8 cellular contexts compared by ENCODE assay signal in genomic region chr6:33585403-33586107, GRCh38. TPM values are rescaled to one million over a fixed set of nuclear protein-coding genes. Genes with fewer than 3 reads are reported as not detected.
DNase-seq lines count a peak whose midpoint lies in the region; ATAC-seq and TF ChIP-seq lines count a peak whose summit lies in the region.

No MANE protein-coding gene starts in this region.

- no peak overlapping the region for H3K23ac ChIP-seq in H9 (ENCODE audit: insufficient read length, low read depth, low read length)

- peaks cover 9 to 15% of the 10 kb centered on the region in 2 experiments for H3K4me1 Mint-ChIP-seq in H9
- H3K4me1 Mint-ChIP-seq in T-helper 2 cell treated with Interferon-gamma antibody and Interleukin-4, amounts not matched to agents 5 μg/mL and 100 μg/mL, for 36 hours (ENCODE audit: low read depth): peaks cover 9% of the 10 kb centered on the region

- H2BK12ac ChIP-seq in H9 (ENCODE audit: insufficient read length, low read depth, low read length): no peak overlapping the region

- H2BK20ac ChIP-seq in H9 (ENCODE audit: low read depth, low read length, poor library complexity, severe bottlenecking): no peak overlapping the region

- no peak overlapping the region; a peak in 1 of 5 replicates for H3K4me3 Mint-ChIP-seq in H9
- H3K4me3 Mint-ChIP-seq in T-helper 2 cell treated with Interferon-gamma antibody and Interleukin-4, amounts not matched to agents 5 μg/mL and 100 μg/mL, for 36 hours: peak overlapping the region; percentile 80

- H3K14ac ChIP-seq in H9 (ENCODE audit: insufficient read depth, low read length): no peak overlapping the region

- H2AK5ac ChIP-seq in H9 (ENCODE audit: insufficient read length, low read length): no peak overlapping the region

- ATAC-seq in gastrocnemius medialis: peak in 1 of 2 donors; percentile 45
- no peak for ATAC-seq in HG02970 (IDR thresholded peaks at IDR 0.05; ENCODE audit: low FRiP score, unreplicated experiment)

- in situ Hi-C loops in gastrocnemius medialis (cut with MboI; ENCODE audit: low sequenced_read_pairs in 4 of 4): loop anchor here (5.0 to 10.0 kb wide), 6 partner anchors 49 to 179 kb away; no protein-coding TSS in a partner anchor

- no peak overlapping the region for H2BK15ac ChIP-seq in H9 (ENCODE audit: low read depth, low read length)

- H3K79me2 ChIP-seq in H9 (ENCODE audit: insufficient read depth, low read length): no peaks in the 10 kb centered on the region

- H3K4me2 ChIP-seq in H9 (ENCODE audit: insufficient read depth, insufficient read length, low read length): no peak overlapping the region

- no peaks in the 10 kb centered on the region for H3K9me3 ChIP-seq in H9 (ENCODE audit: control insufficient read depth, low read depth, low read length)
- H3K9me3 ChIP-seq in right atrium auricular region: no peaks in the 10 kb centered on the region
- H3K9me3 ChIP-seq in gastrocnemius medialis: no peaks in the 10 kb centered on the region

- H3K27me3 ChIP-seq in H9 (ENCODE audit: insufficient read depth, low read length): no peaks in the 10 kb centered on the region
- H3K27me3 ChIP-seq in right atrium auricular region: no peaks in the 10 kb centered on the region
- no peaks in the 10 kb centered on the region for H3K27me3 ChIP-seq in gastrocnemius medialis

- no peak overlapping the region for H3K18ac ChIP-seq in H9 (ENCODE audit: insufficient read length, low read depth, low read length)

- no peak overlapping the region for H3K9ac ChIP-seq in H9 (ENCODE audit: extremely low read depth, insufficient read length, low read length)

- H3K4me1 ChIP-seq in H9 (ENCODE audit: insufficient read depth, low read length): no peaks in the 10 kb centered on the region; the same call in 1 of the 2 replicates
- H3K4me1 ChIP-seq in right atrium auricular region: peaks cover 0 to 31% of the 10 kb centered on the region in 2 donors
- H3K4me1 ChIP-seq in gastrocnemius medialis: peaks cover 28 to 30% of the 10 kb centered on the region in 2 donors

- H4K91ac ChIP-seq in H9 (ENCODE audit: insufficient read length, low read depth, low read length): no peak overlapping the region

- intact Hi-C loops in gastrocnemius medialis (cut with DNase I; ENCODE audit: low total_unique reads): loop anchor here (1.0 to 10.0 kb wide), 5 partner anchors 22 to 569 kb away; partner anchors contain the start of gene LEMD2

- peak; percentile 46 for DNase-seq in DMS79 (lab: John Stamatoyannopoulos, UW)
- DNase-seq in H9: peak; percentile 81
- DNase-seq in NCI-H128 (lab: John Stamatoyannopoulos, UW; ENCODE audit: unreplicated experiment): peak; percentile 58
- DNase-seq in T-helper 2 cell treated with Interferon-gamma antibody and Interleukin-4, amounts not matched to agents 5 μg/mL and 100 μg/mL, for 36 hours (ENCODE audit: low spot score): peak; percentile 85
- peak; percentile 23 for DNase-seq in amniotic stem cell (lab: John Stamatoyannopoulos, UW)
- peak; percentile 85 for DNase-seq in right atrium auricular region (ENCODE audit: low spot score)
- peak; percentile 56 to 80 for DNase-seq in gastrocnemius medialis

- H2AFZ ChIP-seq in H9 (ENCODE audit: low read length): no peak overlapping the region

- H3K36me3 ChIP-seq in right atrium auricular region: no peaks in the 10 kb centered on the region
- no peaks in the 10 kb centered on the region for H3K36me3 ChIP-seq in gastrocnemius medialis

- H4K8ac ChIP-seq in H9 (replicated peaks; ENCODE audit: insufficient read length, low read depth, low read length): no peak overlapping the region

- no peaks in the 10 kb centered on the region for H3K79me1 ChIP-seq in H9 (ENCODE audit: insufficient read depth, low read depth, low read length, poor library complexity, severe bottlenecking)

- TF ChIP-seq POLR2A in gastrocnemius medialis (IDR thresholded peaks at IDR 0.05): no peak

- no peak overlapping the region for H3K27ac Mint-ChIP-seq in H9
- H3K27ac Mint-ChIP-seq in T-helper 2 cell treated with Interferon-gamma antibody and Interleukin-4, amounts not matched to agents 5 μg/mL and 100 μg/mL, for 36 hours: peak overlapping the region; percentile 92

- H4K20me1 ChIP-seq in H9 (ENCODE audit: control insufficient read depth, insufficient read depth, insufficient read length): no peaks in the 10 kb centered on the region

- H3K4ac ChIP-seq in H9 (ENCODE audit: low read depth, low read length): no peak overlapping the region

- no peaks in the 10 kb centered on the region for H3K36me3 Mint-ChIP-seq in H9 (ENCODE audit: insufficient read depth in 1 of 3, low read depth in 3 of 3)
- H3K36me3 Mint-ChIP-seq in T-helper 2 cell treated with Interferon-gamma antibody and Interleukin-4, amounts not matched to agents 5 μg/mL and 100 μg/mL, for 36 hours (ENCODE audit: low read depth): no peaks in the 10 kb centered on the region

- TF ChIP-seq CTCF in H9 (conservative IDR thresholded peaks at IDR 0.05) (peak; percentile 95), right atrium auricular region (IDR thresholded peaks at IDR 0.05) (peak; percentile 99 to 100), gastrocnemius medialis (IDR thresholded peaks at IDR 0.05 in 4 of 5, conservative IDR thresholded peaks at IDR 0.05 in 1 of 5) (peak; percentile 98 to 100 (median 99))

- no CpG with 5 or more reads among the region's 14 CpGs for WGBS in H9 (ENCODE audit: extremely low coverage, insufficient read length, low lambda C conversion rate)

- H4K5ac ChIP-seq in H9 (ENCODE audit: insufficient read length, low read depth, low read length): no peak overlapping the region

- no peak overlapping the region for H3K56ac ChIP-seq in H9 (ENCODE audit: insufficient read length, low read depth, low read length)

- H2BK5ac ChIP-seq in H9 (ENCODE audit: insufficient read length, low read length): no peak overlapping the region

- no peaks in the 10 kb centered on the region for H3K23me2 ChIP-seq in H9 (ENCODE audit: insufficient read length, low read depth, low read length, poor library complexity, severe bottlenecking)

- peaks cover 10% of the 10 kb centered on the region; the same call in 1 of the 2 replicates for H3K27me3 Mint-ChIP-seq in H9 (ENCODE audit: low read depth)
- H3K27me3 Mint-ChIP-seq in T-helper 2 cell treated with Interferon-gamma antibody and Interleukin-4, amounts not matched to agents 5 μg/mL and 100 μg/mL, for 36 hours (ENCODE audit: low read depth): no peaks in the 10 kb centered on the region

- no peak overlapping the region for H2BK120ac ChIP-seq in H9 (ENCODE audit: low read depth, low read length, poor library complexity, severe bottlenecking)

- no peak overlapping the region for H3K27ac ChIP-seq in H9 (ENCODE audit: insufficient read length, low read depth, low read length)
- no peak overlapping the region for H3K27ac ChIP-seq in right atrium auricular region
- no peak overlapping the region for H3K27ac ChIP-seq in gastrocnemius medialis

- no peaks in the 10 kb centered on the region for H3K9me3 Mint-ChIP-seq in H9
- no peaks in the 10 kb centered on the region for H3K9me3 Mint-ChIP-seq in T-helper 2 cell treated with Interferon-gamma antibody and Interleukin-4, amounts not matched to agents 5 μg/mL and 100 μg/mL, for 36 hours

- no peak overlapping the region for H3K4me3 ChIP-seq in right atrium auricular region
- H3K4me3 ChIP-seq in gastrocnemius medialis: no peak overlapping the region

- H3T11ph ChIP-seq in H9 (ENCODE audit: low read length): no peak overlapping the region

RNA-seq across cellular contexts. Expression of gene BAK1, which starts 5.5 kb away (rescaled TPM):
- total RNA-seq in H9 (2021) (40.0 and 41.4 TPM in 2 replicates), right atrium auricular region (1 to 10 TPM; 6.5 to 8.6 TPM), gastrocnemius medialis (10 to 100 TPM in 1 of 4 donors, 1 to 10 TPM in 3; 5.8 to 11.7 (median 8.2) TPM)

RNA-seq across cellular contexts. Expression of gene ITPR3, which starts 35.6 kb away (rescaled TPM):
- total RNA-seq in H9 (2021) (39.1 and 40.3 TPM in 2 replicates), right atrium auricular region (10 to 100 TPM in 1 of 2 donors, 1 to 10 TPM in 1; 6.2 to 17.7 TPM), gastrocnemius medialis (1 to 10 TPM; 1.9 to 6.8 (median 4.2) TPM)

Comparison
In these comparisons a context has a peak if more than half of its experiments do, and no peak if none do; other contexts are left out.
1. DNase-seq: peak in every context shown above with its lines; median percentile 85 in T-helper 2 cell treated with Interferon-gamma antibody and Interleukin-4, amounts not matched to agents 5 μg/mL and 100 μg/mL, for 36 hours; 85 in right atrium auricular region; 81 in H9; 68 in gastrocnemius medialis; 58 in NCI-H128; 46 in DMS79; 23 in amniotic stem cell.